In genomic region chr5:139905401-139905800, GRCh38 we compare ENCODE assay signal across 23 cellular contexts.
DNase-seq lines count a peak whose midpoint lies in the region; ATAC-seq and TF ChIP-seq lines count a peak whose summit lies in the region.
"Had no signal": no experiment of that assay in that cellular context is flagged by ENCODE, and none has a peak within 500 bp of the region (broad histone marks: within the 10 kb centered on the region; RNA-seq: fewer than 3 reads in every experiment).

No MANE protein-coding gene starts in this region.

- TF ChIP-seq CTCF in brain (conservative IDR thresholded peaks at IDR 0.05): no peak
- TF ChIP-seq CTCF in sigmoid colon (IDR thresholded peaks at IDR 0.05): no peak
- TF ChIP-seq CTCF in GM20000 (IDR thresholded peaks at IDR 0.05; ENCODE audit: extremely low read depth, missing control alignments): no peak

- H3K36me3 ChIP-seq in H7 (replicated peaks; ENCODE audit: control insufficient read depth, insufficient read depth, low read length) (no peaks in the 10 kb centered on the region), sigmoid colon (no peaks in the 10 kb centered on the region)
- H3K36me3 ChIP-seq: ascending aorta had no signal

- ATAC-seq in memory B cell (ENCODE audit: low read depth) (no peak), HG02981 (IDR thresholded peaks at IDR 0.05; ENCODE audit: unreplicated experiment) (no peak)
- no peak for ATAC-seq in activated CD8-positive, alpha-beta memory T cell treated with anti-CD3 and anti-CD28 coated beads, Interleukin-2, amount 10 ng/mL, durations not matched to agents 7 days and 5 days
- ATAC-seq: activated CD4-positive, alpha-beta T cell treated with anti-CD3 and anti-CD28 coated beads for 36 hours; naive thymus-derived CD4-positive, alpha-beta T cell; stimulated activated memory B cell treated with anti-CD40 and anti-IgM and Interleukin-4, amounts not matched to agents 10 μg/mL and 1 μg/mL and 100 μg/mL, for 72 hours had no signal

- peak overlapping the region in 3 of 5 experiments; percentile 16 to 77 (median 74) for H3K27ac Mint-ChIP-seq in brain
- no peak overlapping the region for H3K27ac Mint-ChIP-seq in memory B cell
- no peak overlapping the region for H3K27ac Mint-ChIP-seq in activated CD8-positive, alpha-beta memory T cell treated with anti-CD3 and anti-CD28 coated beads, Interleukin-2, amount 10 ng/mL, durations not matched to agents 7 days and 5 days
- H3K27ac Mint-ChIP-seq: activated CD4-positive, alpha-beta T cell treated with anti-CD3 and anti-CD28 coated beads for 36 hours; activated naive CD4-positive, alpha-beta T cell treated with anti-CD3 and anti-CD28 coated beads, Interleukin-2, amount 50 U/mL, for 24 hours; CD14-positive monocyte; naive thymus-derived CD4-positive, alpha-beta T cell; stimulated activated memory B cell treated with anti-CD40 and anti-IgM and Interleukin-4, amounts not matched to agents 10 μg/mL and 1 μg/mL and 100 μg/mL, for 72 hours had no signal

- no peak overlapping the region for H3K27ac ChIP-seq in sigmoid colon
- H3K27ac ChIP-seq: ascending aorta had no signal

- CTCF ChIA-PET in activated CD8-positive, alpha-beta memory T cell treated with anti-CD3 and anti-CD28 coated beads, Interleukin-2, amount 10 ng/mL, durations not matched to agents 7 days and 5 days (lab: Charles Lee): interaction anchor here (2.5 kb wide), 1 partner anchor 63 kb away, joined by 8 read pairs; no protein-coding TSS in a partner anchor

- H3K27me3 Mint-ChIP-seq in brain (peaks cover 34% of the 10 kb centered on the region), memory B cell (peaks cover 11% of the 10 kb centered on the region)
- H3K27me3 Mint-ChIP-seq in activated CD8-positive, alpha-beta memory T cell treated with anti-CD3 and anti-CD28 coated beads, Interleukin-2, amount 10 ng/mL, durations not matched to agents 7 days and 5 days: peaks cover 33% of the 10 kb centered on the region

- TF ChIP-seq POLR2A in sigmoid colon (IDR thresholded peaks at IDR 0.05): no peak

- 63 to 65% methylated on average over 6 of the region's 6 CpGs for WGBS in sigmoid colon, 2 donors

- DNase-seq in H7 (no peak), memory B cell (ENCODE audit: low spot score in 2 of 2) (no peak), sigmoid colon (peak; percentile 62), NOMO-1 treated with DMSO at 0.1 percent for 48 hours (lab: John Stamatoyannopoulos, UW; ENCODE audit: unreplicated experiment) (no peak), GM20000 (ENCODE audit: low spot score) (no peak)
- no peak for DNase-seq in activated CD8-positive, alpha-beta memory T cell treated with anti-CD3 and anti-CD28 coated beads, Interleukin-2, amount 10 ng/mL, durations not matched to agents 7 days and 5 days
- DNase-seq: activated CD4-positive, alpha-beta T cell treated with anti-CD3 and anti-CD28 coated beads for 36 hours; cerebellar nuclear complex; DMS 273 treated with DMSO at 0.1 percent for 48 hours; hippocampal formation; Kasumi-1; naive thymus-derived CD4-positive, alpha-beta T cell; NCI-H2029 treated with DMSO at 0.1 percent for 48 hours; NCI-H226; NCI-H748 treated with DMSO at 0.1 percent for 48 hours; SHP77; stimulated activated CD4-positive, alpha-beta T cell treated with anti-CD3 and anti-CD28 coated beads, Interleukin-2, amount 100 ng/mL, for 24 hours had no signal

- H3K27me3 ChIP-seq in H7 (ENCODE audit: control insufficient read depth, insufficient read depth, low read length) (peaks cover 60% of the 10 kb centered on the region), sigmoid colon (peaks cover 0 to 19% (median 6%) of the 10 kb centered on the region in 3 donors)

- H3K4me3 ChIP-seq in H7 (ENCODE audit: insufficient read depth, low read depth, low read length) (peak overlapping the region; percentile 2; the same call in 1 of the 2 replicates), sigmoid colon (no peak overlapping the region)

- peak overlapping the region in 4 of 5 experiments; percentile 53 to 75 (median 71) for H3K4me3 Mint-ChIP-seq in brain
- H3K4me3 Mint-ChIP-seq in memory B cell: peak overlapping the region; percentile 11
- no peak overlapping the region for H3K4me3 Mint-ChIP-seq in activated CD8-positive, alpha-beta memory T cell treated with anti-CD3 and anti-CD28 coated beads, Interleukin-2, amount 10 ng/mL, durations not matched to agents 7 days and 5 days
- H3K4me3 Mint-ChIP-seq: activated CD4-positive, alpha-beta T cell treated with anti-CD3 and anti-CD28 coated beads for 36 hours; activated naive CD4-positive, alpha-beta T cell treated with anti-CD3 and anti-CD28 coated beads, Interleukin-2, amount 50 U/mL, for 24 hours; CD14-positive monocyte; stimulated activated memory B cell treated with anti-CD40 and anti-IgM and Interleukin-4, amounts not matched to agents 10 μg/mL and 1 μg/mL and 100 μg/mL, for 72 hours had no signal

- H3K9me3 Mint-ChIP-seq in brain (no peaks in the 10 kb centered on the region), memory B cell (no peaks in the 10 kb centered on the region)
- no peaks in the 10 kb centered on the region for H3K9me3 Mint-ChIP-seq in activated CD8-positive, alpha-beta memory T cell treated with anti-CD3 and anti-CD28 coated beads, Interleukin-2, amount 10 ng/mL, durations not matched to agents 7 days and 5 days (ENCODE audit: low read depth)
- H3K9me3 Mint-ChIP-seq: activated naive CD4-positive, alpha-beta T cell treated with anti-CD3 and anti-CD28 coated beads, Interleukin-2, amount 50 U/mL, for 24 hours; naive thymus-derived CD4-positive, alpha-beta T cell; stimulated activated memory B cell treated with anti-CD40 and anti-IgM and Interleukin-4, amounts not matched to agents 10 μg/mL and 1 μg/mL and 100 μg/mL, for 72 hours had no signal

- H3K9me3 ChIP-seq in sigmoid colon: no peaks in the 10 kb centered on the region
- H3K9me3 ChIP-seq: ascending aorta had no signal

- H3K4me1 ChIP-seq in sigmoid colon: peaks cover 0 to 23% (median 21%) of the 10 kb centered on the region in 4 donors

- H3K36me3 Mint-ChIP-seq in brain (no peaks in the 10 kb centered on the region), memory B cell (no peaks in the 10 kb centered on the region)
- no peaks in the 10 kb centered on the region for H3K36me3 Mint-ChIP-seq in activated CD8-positive, alpha-beta memory T cell treated with anti-CD3 and anti-CD28 coated beads, Interleukin-2, amount 10 ng/mL, durations not matched to agents 7 days and 5 days
- H3K36me3 Mint-ChIP-seq: activated naive CD4-positive, alpha-beta T cell treated with anti-CD3 and anti-CD28 coated beads, Interleukin-2, amount 50 U/mL, for 24 hours; CD14-positive monocyte; naive thymus-derived CD4-positive, alpha-beta T cell; stimulated activated memory B cell treated with anti-CD40 and anti-IgM and Interleukin-4, amounts not matched to agents 10 μg/mL and 1 μg/mL and 100 μg/mL, for 72 hours had no signal

- no peak for TF ChIP-seq EP300 in sigmoid colon (IDR thresholded peaks at IDR 0.05)

- peaks cover 15% of the 10 kb centered on the region for H3K4me1 Mint-ChIP-seq in brain
- no peaks in the 10 kb centered on the region for H3K4me1 Mint-ChIP-seq in memory B cell
- H3K4me1 Mint-ChIP-seq in activated CD8-positive, alpha-beta memory T cell treated with anti-CD3 and anti-CD28 coated beads, Interleukin-2, amount 10 ng/mL, durations not matched to agents 7 days and 5 days: peaks cover 4% of the 10 kb centered on the region
- H3K4me1 Mint-ChIP-seq: activated CD4-positive, alpha-beta T cell treated with anti-CD3 and anti-CD28 coated beads for 36 hours; stimulated activated memory B cell treated with anti-CD40 and anti-IgM and Interleukin-4, amounts not matched to agents 10 μg/mL and 1 μg/mL and 100 μg/mL, for 72 hours had no signal

- intact Hi-C loops in sigmoid colon (cut with DNase I): no loop called here

Comparison
In these comparisons a context has a peak if more than half of its experiments do, and no peak if none do; other contexts are left out.
1. H3K27ac Mint-ChIP-seq: peak in brain (3 of 5); none in memory B cell (single experiment) and activated CD8-positive, alpha-beta memory T cell treated with anti-CD3 and anti-CD28 coated beads, Interleukin-2, amount 10 ng/mL, durations not matched to agents 7 days and 5 days (single experiment).